ENCODE assay signal across 8 cellular contexts in genomic region chr13:46052314-46053161, GRCh38. TPM values are rescaled to one million over a fixed set of nuclear protein-coding genes. Genes with fewer than 3 reads are reported as not detected.
DNase-seq lines count a peak whose midpoint lies in the region; ATAC-seq and TF ChIP-seq lines count a peak whose summit lies in the region.

Gene ZC3H13, minus strand, starts transcription at chr13:46052746. Its CDS starts 7,239 bp downstream, at chr13:46045507.

- H3K27ac ChIP-seq in trophoblast cell (ENCODE audit: low read depth, low read length) (peak within 1 kb of the TSS; percentile 39), transverse colon (peak within 1 kb of the TSS; percentile 92 to 98 (median 95))

- H3K18ac ChIP-seq in trophoblast cell (ENCODE audit: low read length): peak within 1 kb of the TSS; percentile 12

- H3K4me1 ChIP-seq in adipocyte (ENCODE audit: control insufficient read depth, insufficient read depth, low read length): peaks cover 25% of the 10 kb centered on the region
- H3K4me1 ChIP-seq in trophoblast cell (ENCODE audit: control insufficient read depth in 1 of 2, insufficient read depth in 2 of 2, low read length in 2 of 2): no peaks in the 10 kb centered on the region
- H3K4me1 ChIP-seq in transverse colon: peaks cover 7 to 32% (median 23%) of the 10 kb centered on the region in 4 donors

- peaks cover 3% of the 10 kb centered on the region for H3K79me2 ChIP-seq in trophoblast cell (ENCODE audit: control insufficient read depth, insufficient read depth, low read length, poor library complexity)

- TF ChIP-seq CTCF in GM12875 (IDR thresholded peaks at IDR 0.05; ENCODE audit: borderline replicate concordance, insufficient read depth, low read depth, low read length) (0 out of 2 replicates have a peak, but pooled peaks have one; percentile 40), transverse colon (IDR thresholded peaks at IDR 0.05) (peak; percentile 25 to 70 (median 38))

- no peaks in the 10 kb centered on the region for H3K36me3 ChIP-seq in adipocyte (ENCODE audit: control insufficient read depth, insufficient read depth, low read length, severe bottlenecking)
- H3K36me3 ChIP-seq in trophoblast cell (ENCODE audit: control insufficient read depth in 1 of 2, insufficient read depth in 2 of 2, low read length in 2 of 2): no peaks in the 10 kb centered on the region
- no peaks in the 10 kb centered on the region for H3K36me3 ChIP-seq in transverse colon

- peaks cover 3% of the 10 kb centered on the region for H3K79me1 ChIP-seq in trophoblast cell (ENCODE audit: low read length)

- no peaks in the 10 kb centered on the region for H3K27me3 ChIP-seq in adipocyte (replicated peaks; ENCODE audit: control insufficient read depth, insufficient read depth, low read length)
- H3K27me3 ChIP-seq in trophoblast cell (ENCODE audit: insufficient read depth, low read length): no peaks in the 10 kb centered on the region
- H3K27me3 ChIP-seq in transverse colon: no peaks in the 10 kb centered on the region

- H2BK120ac ChIP-seq in trophoblast cell (ENCODE audit: insufficient read depth, low read length, poor library complexity): peak within 1 kb of the TSS; percentile 41

- peak within 1 kb of the TSS; percentile 69 for H4K91ac ChIP-seq in trophoblast cell (ENCODE audit: low read depth, low read length)

- no peak within 1 kb of the TSS for H2AK5ac ChIP-seq in trophoblast cell (ENCODE audit: low read length)

- H3K9me3 ChIP-seq in adipocyte (ENCODE audit: control insufficient read depth, low read length): no peaks in the 10 kb centered on the region
- H3K9me3 ChIP-seq in trophoblast cell (ENCODE audit: insufficient read depth, low read depth, low read length): no peaks in the 10 kb centered on the region
- no peaks in the 10 kb centered on the region for H3K9me3 ChIP-seq in transverse colon

- ATAC-seq in HG02798 (IDR thresholded peaks at IDR 0.05; ENCODE audit: poor library complexity, unreplicated experiment): peak; percentile 100

- peak within 1 kb of the TSS; percentile 91 for H4K8ac ChIP-seq in trophoblast cell (ENCODE audit: low read depth, low read length)

- H3K14ac ChIP-seq in trophoblast cell (ENCODE audit: low read length): peak within 1 kb of the TSS; percentile 67

- peak; percentile 81 for TF ChIP-seq POLR2A in transverse colon (IDR thresholded peaks at IDR 0.05)

- intact Hi-C loops in cardiac septum (cut with DNase I): no loop called here
- intact Hi-C loops in transverse colon (cut with DNase I; ENCODE audit: low total_unique reads): no loop called here

- DNase-seq in NCI-H1436 (lab: John Stamatoyannopoulos, UW) (peak; percentile 73), T follicular helper cell (ENCODE audit: low read depth) (peak; percentile 91), adipocyte (ENCODE audit: low read depth) (peak; percentile 98), cardiac septum (ENCODE audit: low spot score) (peak; percentile 97), trophoblast cell (peak; percentile 97 to 98), transverse colon (peak; percentile 94)

- H3K4me2 ChIP-seq in trophoblast cell (ENCODE audit: low read length): peak within 1 kb of the TSS; percentile 88

- WGBS in trophoblast cell (ENCODE audit: extremely low coverage, insufficient coverage, insufficient read length): no CpG with 5 or more reads among the region's 57 CpGs
- 0 to 1% methylated on average over 13 to 55 of the region's 57 CpGs for WGBS in transverse colon (ENCODE audit: low coverage in 1 of 2), 2 donors

- peak within 1 kb of the TSS; percentile 60 for H3K4ac ChIP-seq in trophoblast cell (ENCODE audit: low read depth, low read length)

- no peak for TF ChIP-seq EP300 in transverse colon (IDR thresholded peaks at IDR 0.05; ENCODE audit: low read depth)

- H3K9ac ChIP-seq in adipocyte (ENCODE audit: low read length) (peak within 1 kb of the TSS; percentile 94), trophoblast cell (ENCODE audit: low read length) (peak within 1 kb of the TSS; percentile 85)

- no peak within 1 kb of the TSS for H2BK12ac ChIP-seq in trophoblast cell (ENCODE audit: low read length)

- H2BK5ac ChIP-seq in trophoblast cell (ENCODE audit: low read depth, low read length, poor library complexity): peak within 1 kb of the TSS; percentile 28

- peak within 1 kb of the TSS; percentile 70 for H3K4me3 ChIP-seq in GM12875 (ENCODE audit: low read depth, low read length)
- peak within 1 kb of the TSS; percentile 100 for H3K4me3 ChIP-seq in adipocyte (ENCODE audit: low read length)
- H3K4me3 ChIP-seq in trophoblast cell (ENCODE audit: low read depth, low read length): peak within 1 kb of the TSS; percentile 94
- H3K4me3 ChIP-seq in transverse colon: peak within 1 kb of the TSS; percentile 88 to 97 (median 92)

- H2AFZ ChIP-seq in trophoblast cell (ENCODE audit: insufficient read depth, low read length, poor library complexity): peak within 1 kb of the TSS; percentile 75

- peak within 1 kb of the TSS; percentile 46 for H4K12ac ChIP-seq in trophoblast cell (ENCODE audit: low read depth, low read length)

- no peak within 1 kb of the TSS for H3K23ac ChIP-seq in trophoblast cell (ENCODE audit: low read length)

- in situ Hi-C loops in transverse colon (cut with MboI; ENCODE audit: low pct_ligation_motif_present in 1 of 4, low pct_unique_long_range_greater_than_20kb in 1 of 4, low sequenced_read_pairs in 3 of 4): no loop called here

RNA-seq across cellular contexts. Expression of gene ZC3H13, which starts in this region (rescaled TPM):
- total RNA-seq in cardiac septum (48.4 TPM), transverse colon (10 to 100 TPM; 14.2 to 67.5 (median 23.7) TPM)
- polyA plus RNA-seq in trophoblast cell (2013): 36.0 and 37.7 TPM in 2 replicates

Comparison
In these comparisons a context has a peak if more than half of its experiments do, and no peak if none do; other contexts are left out.
1. Peak in every context shown above with its lines: DNase-seq, ATAC-seq, H3K4me3 ChIP-seq and H3K27ac ChIP-seq.